Comparison of ENCODE assay signal across 15 cellular contexts in the genomic region with DNA sequence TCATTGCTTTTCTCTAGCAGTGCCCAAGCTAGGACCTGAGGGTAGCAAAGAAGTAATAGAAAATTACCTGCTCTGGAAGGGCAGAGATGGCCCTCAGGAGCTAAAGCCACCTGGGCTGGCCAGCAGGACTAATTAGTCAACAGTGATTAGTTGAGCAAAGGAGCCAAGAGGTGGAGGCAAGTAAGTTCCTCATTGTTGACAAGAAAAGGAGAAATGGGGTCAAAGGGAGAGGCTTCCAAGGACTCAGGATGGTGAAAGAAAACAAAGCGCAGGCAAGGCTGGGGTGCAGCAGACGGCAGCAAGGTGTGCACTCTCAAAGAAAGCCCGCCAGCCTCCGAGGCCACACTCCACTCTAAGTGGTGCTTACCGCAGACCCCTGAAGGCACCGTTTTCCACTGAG.
"Had no signal": no experiment of that assay in that cellular context is flagged by ENCODE, and none has a peak within 500 bp of the region (broad histone marks: within the 10 kb centered on the region; RNA-seq: fewer than 3 reads in every experiment).

No MANE protein-coding gene starts in this region.

- H3K27me3 ChIP-seq: ascending aorta, esophagus squamous epithelium, right atrium auricular region, tibial nerve had no signal

- H3K36me3 ChIP-seq: ascending aorta, esophagus squamous epithelium, right atrium auricular region, tibial nerve had no signal

- H3K9me3 ChIP-seq: ascending aorta, esophagus squamous epithelium, right atrium auricular region, tibial nerve had no signal

- ATAC-seq: left colon; stimulated activated effector memory CD8-positive, alpha-beta T cell treated with anti-CD3 and anti-CD28 coated beads, Interleukin-12 subunit alpha, Interleukin-12 subunit beta, amount 100 ng/mL, for 72 hours had no signal

- DNase-seq: activated CD4-positive, alpha-beta memory T cell treated with anti-CD3 and anti-CD28 coated beads for 36 hours; activated CD4-positive, alpha-beta T cell treated with anti-CD3 and anti-CD28 coated beads for 1 hour; activated naive CD4-positive, alpha-beta T cell; activated T-cell treated with anti-CD3 and anti-CD28 coated beads, Interleukin-2, amount 50 U/mL, for 48 hours; esophagus squamous epithelium; glutamatergic neuron; left colon; midbrain; posterior cingulate gyrus; small intestine had no signal

- H3K4me3 ChIP-seq: lung, tibial nerve had no signal

- H3K4me1 ChIP-seq: ascending aorta had no signal

- H3K27ac ChIP-seq: ascending aorta, esophagus squamous epithelium, right atrium auricular region, tibial nerve had no signal
